In the genomic region with DNA sequence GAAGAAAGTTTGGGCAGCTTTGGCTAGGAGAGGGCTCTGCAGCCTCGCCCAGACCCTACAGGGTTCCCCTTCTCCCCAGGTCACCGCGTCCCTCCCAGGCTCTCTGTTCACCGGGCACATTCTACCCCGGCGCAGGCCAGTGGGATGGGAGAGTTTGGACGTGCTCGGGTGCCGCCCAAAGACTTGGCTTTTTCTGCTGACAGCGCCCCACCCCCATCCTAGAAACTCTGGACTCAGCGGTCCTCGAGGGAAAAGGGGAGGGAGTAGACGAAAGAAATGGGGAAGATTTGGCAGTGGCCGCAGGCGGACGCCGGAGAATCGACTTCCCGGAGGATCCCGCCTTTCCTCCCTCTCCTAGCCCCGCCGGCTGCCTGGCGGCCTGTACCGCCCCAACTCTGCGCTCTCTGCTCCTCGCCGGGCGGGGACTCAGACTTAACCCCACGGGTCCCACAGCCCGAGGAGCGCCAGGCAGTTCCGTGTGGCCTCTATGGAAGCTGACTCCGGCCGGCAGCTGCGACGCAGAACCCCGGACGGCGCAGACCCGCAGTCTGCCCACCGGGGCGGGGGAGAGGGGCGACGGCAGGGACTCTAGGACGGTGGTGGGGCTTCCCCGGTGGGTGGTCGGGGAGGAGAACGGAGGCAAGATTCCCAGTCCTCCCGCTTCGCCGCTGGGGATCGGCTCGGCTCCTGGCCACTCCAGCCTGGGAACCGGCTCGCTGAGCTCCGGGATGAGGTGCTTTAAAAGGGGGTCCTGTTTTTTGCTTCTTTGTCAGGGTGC, we compare ENCODE assay signal across 8 cellular contexts. TPM values are rescaled to one million over a fixed set of nuclear protein-coding genes. Genes with fewer than 3 reads are reported as not detected.
A peak's percentile ranks its signal among the peaks of the same experiment; 100 is the strongest.
DNase-seq lines count a peak whose midpoint lies in the region; ATAC-seq and TF ChIP-seq lines count a peak whose summit lies in the region.

No MANE protein-coding gene starts in this region.

- H3K4me3 Mint-ChIP-seq in memory B cell, result peak overlapping the region; percentile 78
- H3K4me3 Mint-ChIP-seq in CD14-positive monocyte, result peak overlapping the region in 1 of 2 donors; percentile 86

- H4K20me1 ChIP-seq in OCI-LY7 (ENCODE audit: insufficient read depth, low read length), result no peaks in the 10 kb centered on the region

- H3K36me3 Mint-ChIP-seq in memory B cell, result no peaks in the 10 kb centered on the region
- peaks cover 6% of the 10 kb centered on the region in 2 donors for H3K36me3 Mint-ChIP-seq in CD14-positive monocyte

- CTCF ChIA-PET in OCI-LY7 (lab: Charles Lee; ENCODE audit: unreplicated experiment), result no interaction called here

- no peak for ATAC-seq in memory B cell (ENCODE audit: low read depth)

- H3K79me2 ChIP-seq in OCI-LY7 (ENCODE audit: insufficient read depth, low read depth, low read length), result no peaks in the 10 kb centered on the region

- TF ChIP-seq CTCF in uterus (IDR thresholded peaks at IDR 0.05) (no peak), OCI-LY7 (conservative IDR thresholded peaks at IDR 0.05; ENCODE audit: low read length) (no peak), CD14-positive monocyte (IDR thresholded peaks at IDR 0.05) (no peak)

- peak; percentile 78 for DNase-seq in GM03348 (ENCODE audit: low spot score)
- peak; percentile 46 for DNase-seq in NCI-H510A treated with DMSO at 0.1 percent for 48 hours (lab: John Stamatoyannopoulos, UW)
- peak; percentile 83 for DNase-seq in ecto neural progenitor cell (ENCODE audit: low spot score)
- no peak for DNase-seq in memory B cell (ENCODE audit: low spot score in 2 of 2)
- peak; percentile 45 to 55 for DNase-seq in uterus
- no peak for DNase-seq in medulla oblongata (ENCODE audit: extremely low spot score)
- no peak for DNase-seq in OCI-LY7 (ENCODE audit: low spot score)
- DNase-seq in CD14-positive monocyte (ENCODE audit: low spot score), result no peak

- H3K27me3 Mint-ChIP-seq in memory B cell (peaks cover 30% of the 10 kb centered on the region), CD14-positive monocyte (ENCODE audit: low read depth in 3 of 3) (peaks cover 91 to 98% (median 94%) of the 10 kb centered on the region in 3 donors)

- H3K27ac Mint-ChIP-seq in memory B cell (no peak overlapping the region), CD14-positive monocyte (no peak overlapping the region)

- H3K4me1 Mint-ChIP-seq in memory B cell, result peaks cover 18% of the 10 kb centered on the region
- peaks cover 38% of the 10 kb centered on the region for H3K4me1 Mint-ChIP-seq in CD14-positive monocyte

- no peak for TF ChIP-seq POLR2A in uterus (IDR thresholded peaks at IDR 0.05)

- H3K9me2 ChIP-seq in OCI-LY7 (ENCODE audit: insufficient read depth, low read length), result no peaks in the 10 kb centered on the region

- no peaks in the 10 kb centered on the region for H3K9me3 ChIP-seq in uterus
- H3K9me3 ChIP-seq in OCI-LY7 (ENCODE audit: low read length), result no peaks in the 10 kb centered on the region

- H3K27me3 ChIP-seq in uterus, result peaks cover 9 to 27% of the 10 kb centered on the region in 2 donors

- peak overlapping the region; percentile 21 to 30 for H3K4me3 ChIP-seq in uterus
- H3K4me3 ChIP-seq in OCI-LY7 (ENCODE audit: low read depth, low read length, poor library complexity, severe bottlenecking), result no peak overlapping the region

- intact Hi-C loops in uterus (cut with DNase I; ENCODE audit: low total_unique reads) (no loop called here), OCI-LY7 (cut with micrococcal nuclease; ENCODE audit: unreplicated experiment) (no loop called here), CD14-positive monocyte (cut with micrococcal nuclease) (no loop called here)

- H3K9me3 Mint-ChIP-seq in memory B cell, result no peaks in the 10 kb centered on the region
- H3K9me3 Mint-ChIP-seq in CD14-positive monocyte, result peaks cover 0 to 39% (median 19%) of the 10 kb centered on the region in 7 donors

- no peak overlapping the region for H2AFZ ChIP-seq in OCI-LY7 (ENCODE audit: low read length)

- BruUV-seq in OCI-LY7 (replicated peaks; lab: Mats Ljungman, UMichigan), result no TSS peak

- POLR2A ChIA-PET in OCI-LY7 (lab: Charles Lee), result no interaction called here

- H3K4me1 ChIP-seq in uterus (peaks cover 0 to 22% of the 10 kb centered on the region in 2 donors), OCI-LY7 (ENCODE audit: insufficient read depth, low read length, poor library complexity, severe bottlenecking) (peaks cover 9% of the 10 kb centered on the region)

- H3K4me2 ChIP-seq in OCI-LY7 (ENCODE audit: low read length), result no peak overlapping the region

- peak overlapping the region; percentile 53 to 58 for H3K27ac ChIP-seq in uterus
- no peak overlapping the region for H3K27ac ChIP-seq in OCI-LY7 (ENCODE audit: low read depth, low read length, poor library complexity, severe bottlenecking)

- H3K36me3 ChIP-seq in uterus (no peaks in the 10 kb centered on the region), OCI-LY7 (ENCODE audit: insufficient read depth, low read length) (no peaks in the 10 kb centered on the region)

RNA-seq across cellular contexts. Expression of gene SIX2, which starts 0.9 kb away (rescaled TPM):
- under 1 TPM in 2 of 4 donors, not detected in 2; 0.24 to 0.48 TPM for total RNA-seq in uterus
- not detected in 2 replicates for total RNA-seq in OCI-LY7 (2014; rRNA removed; shearing (Covaris generic))
- not detected in 2 replicates for total RNA-seq in OCI-LY7 (2022)
- polyA plus RNA-seq in CD14-positive monocyte, result not detected

Comparison
In these comparisons a context has a peak if more than half of its experiments do, and no peak if none do; other contexts are left out.
1. DNase-seq: peak in GM03348 (single experiment), NCI-H510A treated with DMSO at 0.1 percent for 48 hours (single experiment), ecto neural progenitor cell (single experiment) and uterus (2 of 2); none in memory B cell (0 of 2), medulla oblongata (single experiment), OCI-LY7 (single experiment) and CD14-positive monocyte (single experiment).